18 cellular contexts compared by ENCODE assay signal in genomic region chr5:178227138-178227659, GRCh38. TPM values are rescaled to one million over a fixed set of nuclear protein-coding genes. Genes with fewer than 3 reads are reported as not detected.
DNase-seq lines count a peak whose midpoint lies in the region; ATAC-seq, FAIRE-seq and TF ChIP-seq lines count a peak whose summit lies in the region.
"Had no signal": no experiment of that assay in that cellular context is flagged by ENCODE, and none has a peak within 500 bp of the region (broad histone marks: within the 10 kb centered on the region; RNA-seq: fewer than 3 reads in every experiment).

No MANE protein-coding gene starts in this region.

- H3K36me3 ChIP-seq in HepG2 (replicated peaks in 1 of 2; ENCODE audit: control insufficient read depth in 1 of 2, insufficient read depth in 2 of 2, low read length in 2 of 2) (peaks cover 14 to 33% of the 10 kb centered on the region in 2 experiments; a peak in 4 of 5 replicates), right lobe of liver (peaks cover 0 to 15% (median 14%) of the 10 kb centered on the region in 4 donors), keratinocyte (ENCODE audit: control insufficient read depth in 2 of 2, extremely low read depth in 1 of 2, insufficient read depth in 2 of 2, low read length in 2 of 2) (peaks cover 13 to 22% of the 10 kb centered on the region in 2 experiments), transverse colon (peaks cover 0 to 27% (median 2%) of the 10 kb centered on the region in 4 donors), tibial nerve (peaks cover 0 to 93% (median 0%) of the 10 kb centered on the region in 3 donors), MG63 (peaks cover 99% of the 10 kb centered on the region)
- H3K36me3 ChIP-seq: ovary had no signal

- H3K4me2 ChIP-seq in HepG2 (ENCODE audit: low read depth, low read length): no peak overlapping the region
- no peak overlapping the region for H3K4me2 ChIP-seq in keratinocyte (ENCODE audit: control insufficient read depth, extremely low read depth, insufficient read depth, low read depth, low read length)

- H3K9me3 ChIP-seq in HepG2 (ENCODE audit: low read length) (no peaks in the 10 kb centered on the region), right lobe of liver (no peaks in the 10 kb centered on the region), keratinocyte (ENCODE audit: control insufficient read depth, low read depth, low read length) (no peaks in the 10 kb centered on the region), transverse colon (no peaks in the 10 kb centered on the region), tibial nerve (peaks cover 0 to 4% (median 0%) of the 10 kb centered on the region in 4 donors), MG63 (no peaks in the 10 kb centered on the region; the same call in none of the 2 replicates)
- H3K9me3 ChIP-seq: ovary, testis had no signal

- peaks cover 30% of the 10 kb centered on the region for H3K4me1 Mint-ChIP-seq in activated naive CD8-positive, alpha-beta T cell treated with anti-CD3 and anti-CD28 coated beads for 36 hours

- H4K20me1 ChIP-seq in HepG2 (ENCODE audit: insufficient read depth, low read length) (no peaks in the 10 kb centered on the region), keratinocyte (ENCODE audit: control insufficient read depth, extremely low read depth, insufficient read depth, low read length) (peaks cover 4% of the 10 kb centered on the region)

- ATAC-seq in HepG2 (no peak), right lobe of liver (no peak), GM18909 (IDR thresholded peaks at IDR 0.05; ENCODE audit: poor library complexity, unreplicated experiment) (no peak)

- BruUV-seq in HepG2 (replicated peaks; lab: Mats Ljungman, UMichigan): no TSS peak

- TF ChIP-seq CTCF in HepG2 (CRISPR knock-in tag; IDR thresholded peaks at IDR 0.05) (no peak), right lobe of liver (IDR thresholded peaks at IDR 0.05) (no peak), keratinocyte (optimal IDR thresholded peaks at IDR 0.05 in 1 of 3, IDR thresholded peaks at IDR 0.05 in 1 of 3, conservative IDR thresholded peaks at IDR 0.05 in 1 of 3; ENCODE audit: extremely low read depth in 1 of 3, insufficient read depth in 2 of 3, low read length in 3 of 3) (no peak), transverse colon (IDR thresholded peaks at IDR 0.05) (no peak), tibial nerve (IDR thresholded peaks at IDR 0.05) (no peak)

- peaks cover 60% of the 10 kb centered on the region for H3K36me3 Mint-ChIP-seq in activated naive CD8-positive, alpha-beta T cell treated with anti-CD3 and anti-CD28 coated beads for 36 hours

- dilution Hi-C loops in keratinocyte (cut with MboI; ENCODE audit: extremely low pct_ligation_motif_present, low sequenced_read_pairs): no loop called here

- TF ChIP-seq EP300 in HepG2 (IDR thresholded peaks at IDR 0.05; ENCODE audit: low read depth in 2 of 2, low read length in 2 of 2) (no peak), HepG2 (CRISPR knock-in tag; IDR thresholded peaks at IDR 0.05; ENCODE audit: borderline replicate concordance) (no peak), transverse colon (IDR thresholded peaks at IDR 0.05; ENCODE audit: low read depth) (no peak), tibial nerve (IDR thresholded peaks at IDR 0.05) (no peak)

- H3K9ac ChIP-seq in HepG2 (ENCODE audit: insufficient read depth, low read depth, low read length) (no peak overlapping the region), keratinocyte (ENCODE audit: control insufficient read depth, extremely low read depth, insufficient read depth, low read length) (no peak overlapping the region)

- H3K79me2 ChIP-seq in HepG2 (ENCODE audit: insufficient read depth, low read length): peaks cover 20% of the 10 kb centered on the region
- peaks cover 29% of the 10 kb centered on the region for H3K79me2 ChIP-seq in keratinocyte (ENCODE audit: control insufficient read depth, insufficient read depth, low read length)

- TF ChIP-seq POLR2A in HepG2 (IDR thresholded peaks at IDR 0.05; ENCODE audit: insufficient read depth in 1 of 2, low read depth in 2 of 2, low read length in 2 of 2) (no peak), right lobe of liver (IDR thresholded peaks at IDR 0.05) (no peak), transverse colon (IDR thresholded peaks at IDR 0.05) (no peak), tibial nerve (IDR thresholded peaks at IDR 0.05) (no peak)

- H3K9me1 ChIP-seq in keratinocyte (ENCODE audit: control insufficient read depth, extremely low read depth, insufficient read depth, low read length): no peaks in the 10 kb centered on the region

- no peak for FAIRE-seq in HepG2 (lab: Jason Lieb, UNC)
- no peak for FAIRE-seq in keratinocyte (lab: Jason Lieb, UNC)

- TF ChIP-seq RAD21 in HepG2 (CRISPR knock-in tag; IDR thresholded peaks at IDR 0.05): no peak

- no peaks in the 10 kb centered on the region for H3K27me3 ChIP-seq in HepG2 (ENCODE audit: control insufficient read depth in 1 of 2, insufficient read depth in 2 of 2, low read length in 2 of 2)
- no peaks in the 10 kb centered on the region for H3K27me3 ChIP-seq in right lobe of liver
- H3K27me3 ChIP-seq in keratinocyte (ENCODE audit: control insufficient read depth, extremely low read depth, insufficient read depth, low read length): no peaks in the 10 kb centered on the region
- no peaks in the 10 kb centered on the region for H3K27me3 ChIP-seq in transverse colon
- H3K27me3 ChIP-seq in tibial nerve: no peaks in the 10 kb centered on the region
- no peaks in the 10 kb centered on the region for H3K27me3 ChIP-seq in MG63
- H3K27me3 ChIP-seq: dorsolateral prefrontal cortex, ovary, testis had no signal

- no peak overlapping the region for H3K4me3 Mint-ChIP-seq in activated naive CD8-positive, alpha-beta T cell treated with anti-CD3 and anti-CD28 coated beads for 36 hours

- intact Hi-C loops in HepG2 (cut with micrococcal nuclease; ENCODE audit: unreplicated experiment) (no loop called here), right lobe of liver (cut with DNase I) (no loop called here), transverse colon (cut with DNase I; ENCODE audit: low total_unique reads) (no loop called here)

- H3K27ac ChIP-seq in HepG2 (ENCODE audit: extremely low read length, insufficient read depth, low read length): no peak overlapping the region
- H3K27ac ChIP-seq in right lobe of liver: no peak overlapping the region
- peak overlapping the region; percentile 48 for H3K27ac ChIP-seq in keratinocyte (ENCODE audit: control insufficient read depth, insufficient read depth, low read length)
- H3K27ac ChIP-seq in transverse colon: peak overlapping the region; percentile 76 to 84 (median 82)
- peak overlapping the region in 1 of 4 donors; percentile 45 for H3K27ac ChIP-seq in tibial nerve
- H3K27ac ChIP-seq: dorsolateral prefrontal cortex, ovary, testis, VCaP had no signal

- peak overlapping the region; percentile 54 for H3K27ac Mint-ChIP-seq in activated naive CD8-positive, alpha-beta T cell treated with anti-CD3 and anti-CD28 coated beads for 36 hours

- WGBS in HepG2 (ENCODE audit: low lambda C conversion rate): 98% methylated on average over 4 of the region's 4 CpGs
- WGBS in right lobe of liver (ENCODE audit: insufficient coverage, low coverage, low lambda C conversion rate, missing lambda C conversion rate): 67% methylated on average over 3 of the region's 4 CpGs
- WGBS in transverse colon (ENCODE audit: low coverage in 1 of 2), 2 donors: 71 to 90% methylated on average over 2 to 4 of the region's 4 CpGs
- 72 to 95% methylated on average over 4 of the region's 4 CpGs for WGBS in tibial nerve, 2 donors

- POLR2A ChIA-PET in HepG2 (lab: Yijun Ruan, JAX): interaction anchor here (1.6 kb wide), 1 partner anchor 23 kb away, joined by 5 read pairs; the partner anchor contains the start of gene HNRNPAB

- CTCF ChIA-PET in HepG2 (lab: Yijun Ruan, JAX; ENCODE audit: low intra/inter-chr PET ratio, low total read pairs): no interaction called here

- H3K27me3 Mint-ChIP-seq in activated naive CD8-positive, alpha-beta T cell treated with anti-CD3 and anti-CD28 coated beads for 36 hours: no peaks in the 10 kb centered on the region

- in situ Hi-C loops in HepG2 (cut with HindIII; ENCODE audit: extremely low pct_ligation_motif_present, low pct_unique_long_range_greater_than_20kb): no loop called here
- in situ Hi-C loops in transverse colon (cut with MboI; ENCODE audit: low pct_ligation_motif_present in 1 of 4, low pct_unique_long_range_greater_than_20kb in 1 of 4, low sequenced_read_pairs in 3 of 4): no loop called here

- no peaks in the 10 kb centered on the region for H3K9me3 Mint-ChIP-seq in activated naive CD8-positive, alpha-beta T cell treated with anti-CD3 and anti-CD28 coated beads for 36 hours

- H3K4me1 ChIP-seq in HepG2 (ENCODE audit: insufficient read depth, low read length) (peaks cover 28% of the 10 kb centered on the region), right lobe of liver (peaks cover 0 to 54% (median 16%) of the 10 kb centered on the region in 4 donors), keratinocyte (ENCODE audit: control insufficient read depth, extremely low read depth, insufficient read depth, low read length) (peaks cover 28% of the 10 kb centered on the region), transverse colon (peaks cover 21 to 67% (median 37%) of the 10 kb centered on the region in 4 donors), tibial nerve (peaks cover 0 to 36% (median 22%) of the 10 kb centered on the region in 4 donors)

- DNase-seq in HepG2 (ENCODE audit: low spot score) (no peak), right lobe of liver (no peak), keratinocyte (ENCODE audit: low read depth, low spot score) (no peak), transverse colon (no peak), tibial nerve (ENCODE audit: low spot score in 2 of 2) (no peak), MG63 (no peak)
- DNase-seq in activated naive CD8-positive, alpha-beta T cell treated with anti-CD3 and anti-CD28 coated beads for 36 hours: no peak
- DNase-seq: activated CD8-positive, alpha-beta memory T cell treated with anti-CD3 and anti-CD28 coated beads, Interleukin-2, amount 50 U/mL, for 48 hours; DMS79; dorsolateral prefrontal cortex; GOT3; NCI-H1417; NCI-H446; ovary; stimulated activated CD4-positive, alpha-beta T cell treated with anti-CD3 and anti-CD28 coated beads, Interleukin-12 subunit alpha, Interleukin-12 subunit beta, amount 100 ng/mL, for 4 hours; testis had no signal

- H3K4me3 ChIP-seq in HepG2 (replicated peaks in 1 of 3; ENCODE audit: insufficient read depth in 1 of 3, low read depth in 2 of 3, low read length in 3 of 3) (no peak overlapping the region), right lobe of liver (no peak overlapping the region), keratinocyte (ENCODE audit: control insufficient read depth in 2 of 3, extremely low read depth in 1 of 3, insufficient read depth in 2 of 3, low read depth in 1 of 3, low read length in 3 of 3) (no peak overlapping the region), transverse colon (no peak overlapping the region), tibial nerve (no peak overlapping the region), MG63 (no peak overlapping the region)
- H3K4me3 ChIP-seq: dorsolateral prefrontal cortex, ovary, testis had no signal

- H2AFZ ChIP-seq in HepG2 (ENCODE audit: low read length) (no peak overlapping the region), keratinocyte (ENCODE audit: control insufficient read depth, low read length) (no peak overlapping the region)

RNA-seq across cellular contexts. Expression of gene PHYKPL, which starts 5.4 kb away (rescaled TPM):
- total RNA-seq in HepG2 (2016; rRNA removed; fragmentation: Illumina TruSeq; extraction: Trizol) (6.5 and 18.0 TPM in 2 replicates), right lobe of liver (100 to 1,000 TPM in 3 of 6 experiments, 10 to 100 TPM in 3; 64.3 to 133 (median 85.8) TPM), transverse colon (100 to 1,000 TPM; 124 to 405 (median 197) TPM), tibial nerve (100 to 1,000 TPM in 2 of 4 donors, 10 to 100 TPM in 2; 77.2 to 121 (median 97.1) TPM)
- total RNA-seq in HepG2 (2016; cell fraction: cytosol; rRNA removed; fragmentation: Illumina TruSeq; extraction: Trizol; ENCODE audit: low read depth): 9.3 and 10.3 TPM in 2 replicates
- 6.3 and 18.2 TPM in 2 replicates for total RNA-seq in HepG2 (2016; cell fraction: insoluble cytoplasmic fraction; rRNA removed; fragmentation: Illumina TruSeq; extraction: Trizol)
- total RNA-seq in HepG2 (2016; cell fraction: membrane; rRNA removed; fragmentation: Illumina TruSeq; extraction: Trizol): 12.3 and 14.3 TPM in 2 replicates
- 28.0 and 31.5 TPM in 2 replicates for total RNA-seq in HepG2 (2016; cell fraction: nucleus; rRNA removed; fragmentation: Illumina TruSeq; extraction: Trizol)
- polyA plus RNA-seq in HepG2 (2011; rRNA removed) (78.6 and 94.3 TPM in 2 replicates), keratinocyte (27.6 to 53.5 TPM (median 38.8 TPM) in 3 replicates)
- polyA plus RNA-seq in HepG2 (2011; cell fraction: cytosol; rRNA removed): 35.8 and 36.7 TPM in 2 replicates
- polyA plus RNA-seq in HepG2 (2011; cell fraction: nucleus; rRNA removed): 312 and 345 TPM in 2 replicates
- 25.4 and 34.0 TPM in 2 replicates for polyA plus RNA-seq in HepG2 (2012)
- polyA plus RNA-seq in HepG2 (2016; cell fraction: cytosol; fragmentation: Illumina TruSeq; extraction: Trizol; ENCODE audit: low read depth): 6.9 and 8.7 TPM in 2 replicates
- 6.1 and 7.0 TPM in 2 replicates for polyA plus RNA-seq in HepG2 (2016; cell fraction: insoluble cytoplasmic fraction; fragmentation: Illumina TruSeq; extraction: Trizol; ENCODE audit: low read depth)
- polyA plus RNA-seq in HepG2 (2016; cell fraction: membrane; fragmentation: Illumina TruSeq; extraction: Trizol; ENCODE audit: low read depth): 9.0 and 11.2 TPM in 2 replicates
- polyA plus RNA-seq in HepG2 (2016; cell fraction: nucleus; fragmentation: Illumina TruSeq; extraction: Trizol; ENCODE audit: insufficient read depth, low read depth): 47.5 and 57.4 TPM in 2 replicates
- 97.9 and 139 TPM in 2 replicates for polyA minus RNA-seq in HepG2 (2011; rRNA and poly(A)+ RNA removed; ENCODE audit: low replicate concordance)
- 10.3 and 11.5 TPM in 2 replicates for polyA minus RNA-seq in HepG2 (2011; cell fraction: cytosol; rRNA and poly(A)+ RNA removed)
- 134 and 154 TPM in 2 replicates for polyA minus RNA-seq in HepG2 (2011; cell fraction: nucleus; rRNA and poly(A)+ RNA removed)
- 10 to 100 TPM; 47.4 to 54.8 TPM for total RNA-seq in activated naive CD8-positive, alpha-beta T cell treated with anti-CD3 and anti-CD28 coated beads for 36 hours
- 28.6 TPM for polyA plus RNA-seq in keratinocyte (2011; ENCODE audit: low read depth)
- 18.7 and 26.0 TPM in 2 replicates for polyA plus RNA-seq in keratinocyte (2011; cell fraction: cytosol; rRNA removed)
- polyA plus RNA-seq in keratinocyte (2011; cell fraction: nucleus; rRNA removed): 125 and 140 TPM in 2 replicates
- 24.6 and 30.8 TPM in 2 replicates for polyA plus RNA-seq in keratinocyte (2012; ENCODE audit: low replicate concordance)
- polyA minus RNA-seq in keratinocyte: 51.8 to 71.0 TPM (median 56.9 TPM) in 3 replicates
- polyA minus RNA-seq in keratinocyte (2011; cell fraction: cytosol; rRNA and poly(A)+ RNA removed): 24.0 TPM
- polyA minus RNA-seq in keratinocyte (2011; cell fraction: nucleus; rRNA and poly(A)+ RNA removed): 46.8 and 59.5 TPM in 2 replicates
- 37.7 and 50.9 TPM in 2 replicates for total RNA-seq in MG63 (2014; rRNA removed; shearing (Covaris generic); ENCODE audit: low replicate concordance)

RNA-seq across cellular contexts. Expression of gene HNRNPAB, which starts 22.9 kb away (rescaled TPM):
- total RNA-seq in HepG2 (2016; rRNA removed; fragmentation: Illumina TruSeq; extraction: Trizol) (111 and 132 TPM in 2 replicates), right lobe of liver (10 to 100 TPM; 44.2 to 96.1 (median 73.5) TPM), transverse colon (100 to 1,000 TPM; 115 to 199 (median 169) TPM), tibial nerve (100 to 1,000 TPM in 3 of 4 donors, 10 to 100 TPM in 1; 92.0 to 135 (median 122) TPM)
- 12.0 and 13.3 TPM in 2 replicates for total RNA-seq in HepG2 (2016; cell fraction: cytosol; rRNA removed; fragmentation: Illumina TruSeq; extraction: Trizol; ENCODE audit: low read depth)
- total RNA-seq in HepG2 (2016; cell fraction: insoluble cytoplasmic fraction; rRNA removed; fragmentation: Illumina TruSeq; extraction: Trizol): 110 and 122 TPM in 2 replicates
- total RNA-seq in HepG2 (2016; cell fraction: membrane; rRNA removed; fragmentation: Illumina TruSeq; extraction: Trizol): 37.5 and 44.0 TPM in 2 replicates
- 54.8 and 64.8 TPM in 2 replicates for total RNA-seq in HepG2 (2016; cell fraction: nucleus; rRNA removed; fragmentation: Illumina TruSeq; extraction: Trizol)
- polyA plus RNA-seq in HepG2 (2011; rRNA removed) (46.1 and 62.6 TPM in 2 replicates), keratinocyte (102 to 161 TPM (median 146 TPM) in 3 replicates)
- polyA plus RNA-seq in HepG2 (2011; cell fraction: cytosol; rRNA removed): 52.5 and 54.6 TPM in 2 replicates
- polyA plus RNA-seq in HepG2 (2011; cell fraction: nucleus; rRNA removed): 28.6 and 30.1 TPM in 2 replicates
- polyA plus RNA-seq in HepG2 (2012): 55.4 and 68.0 TPM in 2 replicates
- 12.0 and 13.6 TPM in 2 replicates for polyA plus RNA-seq in HepG2 (2016; cell fraction: cytosol; fragmentation: Illumina TruSeq; extraction: Trizol; ENCODE audit: low read depth)
- polyA plus RNA-seq in HepG2 (2016; cell fraction: insoluble cytoplasmic fraction; fragmentation: Illumina TruSeq; extraction: Trizol; ENCODE audit: low read depth): 241 and 256 TPM in 2 replicates
- 36.3 and 40.6 TPM in 2 replicates for polyA plus RNA-seq in HepG2 (2016; cell fraction: membrane; fragmentation: Illumina TruSeq; extraction: Trizol; ENCODE audit: low read depth)
- polyA plus RNA-seq in HepG2 (2016; cell fraction: nucleus; fragmentation: Illumina TruSeq; extraction: Trizol; ENCODE audit: insufficient read depth, low read depth): 151 and 157 TPM in 2 replicates
- 17.1 and 71.1 TPM in 2 replicates for polyA minus RNA-seq in HepG2 (2011; rRNA and poly(A)+ RNA removed; ENCODE audit: low replicate concordance)
- 15.4 and 24.9 TPM in 2 replicates for polyA minus RNA-seq in HepG2 (2011; cell fraction: cytosol; rRNA and poly(A)+ RNA removed)
- polyA minus RNA-seq in HepG2 (2011; cell fraction: nucleus; rRNA and poly(A)+ RNA removed): 26.0 and 31.3 TPM in 2 replicates
- total RNA-seq in activated naive CD8-positive, alpha-beta T cell treated with anti-CD3 and anti-CD28 coated beads for 36 hours: 100 to 1,000 TPM; 599 to 600 TPM
- polyA plus RNA-seq in keratinocyte (2011; ENCODE audit: low read depth): 142 TPM
- 106 and 125 TPM in 2 replicates for polyA plus RNA-seq in keratinocyte (2011; cell fraction: cytosol; rRNA removed)
- 105 and 124 TPM in 2 replicates for polyA plus RNA-seq in keratinocyte (2011; cell fraction: nucleus; rRNA removed)
- polyA plus RNA-seq in keratinocyte (2012; ENCODE audit: low replicate concordance): 98.8 and 167 TPM in 2 replicates
- 37.9 to 59.2 TPM (median 53.2 TPM) in 3 replicates for polyA minus RNA-seq in keratinocyte
- 85.0 TPM for polyA minus RNA-seq in keratinocyte (2011; cell fraction: cytosol; rRNA and poly(A)+ RNA removed)
- 24.6 and 33.4 TPM in 2 replicates for polyA minus RNA-seq in keratinocyte (2011; cell fraction: nucleus; rRNA and poly(A)+ RNA removed)
- 250 and 316 TPM in 2 replicates for total RNA-seq in MG63 (2014; rRNA removed; shearing (Covaris generic); ENCODE audit: low replicate concordance)

RNA-seq across cellular contexts. Expression of gene GMCL2, which starts 40.0 kb away (rescaled TPM):
- total RNA-seq in HepG2 (2016; rRNA removed; fragmentation: Illumina TruSeq; extraction: Trizol): not detected in 2 replicates
- total RNA-seq in HepG2 (2016; cell fraction: cytosol; rRNA removed; fragmentation: Illumina TruSeq; extraction: Trizol; ENCODE audit: low read depth): not detected in 2 replicates
- total RNA-seq in HepG2 (2016; cell fraction: insoluble cytoplasmic fraction; rRNA removed; fragmentation: Illumina TruSeq; extraction: Trizol): not detected in 2 replicates
- total RNA-seq in HepG2 (2016; cell fraction: membrane; rRNA removed; fragmentation: Illumina TruSeq; extraction: Trizol): not detected in 2 replicates
- total RNA-seq in HepG2 (2016; cell fraction: nucleus; rRNA removed; fragmentation: Illumina TruSeq; extraction: Trizol): not detected in 2 replicates
- 0.03 TPM in 1 of 2 replicates, not detected in the other for polyA plus RNA-seq in HepG2 (2011; rRNA removed)
- polyA plus RNA-seq in HepG2 (2011; cell fraction: cytosol; rRNA removed): not detected in 2 replicates
- polyA plus RNA-seq in HepG2 (2011; cell fraction: nucleus; rRNA removed): not detected in 2 replicates
- 0.05 TPM in 1 of 2 replicates, not detected in the other for polyA plus RNA-seq in HepG2 (2012)
- not detected in 2 replicates for polyA plus RNA-seq in HepG2 (2016; cell fraction: cytosol; fragmentation: Illumina TruSeq; extraction: Trizol; ENCODE audit: low read depth)
- not detected in 2 replicates for polyA plus RNA-seq in HepG2 (2016; cell fraction: insoluble cytoplasmic fraction; fragmentation: Illumina TruSeq; extraction: Trizol; ENCODE audit: low read depth)
- polyA plus RNA-seq in HepG2 (2016; cell fraction: membrane; fragmentation: Illumina TruSeq; extraction: Trizol; ENCODE audit: low read depth): not detected in 2 replicates
- not detected in 2 replicates for polyA plus RNA-seq in HepG2 (2016; cell fraction: nucleus; fragmentation: Illumina TruSeq; extraction: Trizol; ENCODE audit: insufficient read depth, low read depth)
- polyA minus RNA-seq in HepG2 (2011; rRNA and poly(A)+ RNA removed; ENCODE audit: low replicate concordance): not detected in 2 replicates
- polyA minus RNA-seq in HepG2 (2011; cell fraction: cytosol; rRNA and poly(A)+ RNA removed): not detected in 2 replicates
- not detected in 2 replicates for polyA minus RNA-seq in HepG2 (2011; cell fraction: nucleus; rRNA and poly(A)+ RNA removed)
- not detected for total RNA-seq in right lobe of liver
- total RNA-seq in activated naive CD8-positive, alpha-beta T cell treated with anti-CD3 and anti-CD28 coated beads for 36 hours: not detected
- polyA plus RNA-seq in keratinocyte: not detected in 3 replicates
- polyA plus RNA-seq in keratinocyte (2011; ENCODE audit: low read depth): not detected
- polyA plus RNA-seq in keratinocyte (2011; cell fraction: cytosol; rRNA removed): not detected in 2 replicates
- polyA plus RNA-seq in keratinocyte (2011; cell fraction: nucleus; rRNA removed): not detected in 2 replicates
- not detected in 2 replicates for polyA plus RNA-seq in keratinocyte (2012; ENCODE audit: low replicate concordance)
- polyA minus RNA-seq in keratinocyte: not detected in 3 replicates
- not detected for polyA minus RNA-seq in keratinocyte (2011; cell fraction: cytosol; rRNA and poly(A)+ RNA removed)
- not detected in 2 replicates for polyA minus RNA-seq in keratinocyte (2011; cell fraction: nucleus; rRNA and poly(A)+ RNA removed)
- not detected for total RNA-seq in transverse colon
- total RNA-seq in tibial nerve: not detected
- total RNA-seq in MG63 (2014; rRNA removed; shearing (Covaris generic); ENCODE audit: low replicate concordance): not detected in 2 replicates
- total RNA-seq: ovary had no signal
- polyA plus RNA-seq: ovary had no signal

Comparison
In these comparisons a context has a peak if more than half of its experiments do, and no peak if none do; other contexts are left out.
1. H3K27ac ChIP-seq: peak in keratinocyte (single experiment) and transverse colon (4 of 4); none in HepG2 (single experiment) and right lobe of liver (0 of 3).